Comparison of ENCODE assay signal across 1 cellular context in the genomic region with DNA sequence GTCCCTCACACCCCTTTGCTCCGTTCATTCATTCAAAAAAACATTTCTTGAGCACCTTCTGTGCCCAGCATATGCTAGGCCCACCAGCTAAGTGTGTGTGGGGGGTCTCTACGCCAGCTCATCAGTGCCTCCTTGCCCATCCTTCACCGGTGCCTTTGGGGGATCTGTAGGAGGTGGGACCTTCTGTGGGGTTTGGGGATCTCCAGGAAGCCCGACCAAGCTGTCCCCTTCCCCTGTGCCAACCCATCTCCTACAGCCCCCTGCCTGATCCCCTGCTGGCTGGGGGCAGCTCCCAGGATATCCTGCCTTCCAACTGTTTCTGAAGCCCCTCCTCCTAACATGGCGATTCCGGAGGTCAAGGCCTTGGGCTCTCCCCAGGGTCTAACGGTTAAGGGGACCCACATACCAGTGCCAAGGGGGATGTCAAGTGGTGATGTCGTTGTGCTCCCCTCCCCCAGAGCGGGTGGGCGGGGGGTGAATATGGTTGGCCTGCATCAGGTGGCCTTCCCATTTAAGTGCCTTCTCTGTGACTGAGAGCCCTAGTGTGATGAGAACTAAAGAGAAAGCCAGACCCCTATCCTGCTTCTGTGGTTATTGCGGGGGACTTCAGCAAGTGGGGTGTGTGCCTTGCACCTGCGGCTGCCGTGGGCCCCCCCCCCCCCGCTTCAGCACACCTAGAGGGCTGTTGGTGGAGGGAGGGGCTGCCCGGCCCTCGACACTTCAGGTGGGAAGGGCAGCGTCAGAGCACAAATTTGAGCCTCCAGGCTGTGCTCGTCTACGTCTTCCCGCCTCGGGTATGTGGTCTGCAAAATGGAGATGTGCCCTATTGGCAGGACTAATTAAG.
TF ChIP-seq lines count a peak whose summit lies in the region.

No MANE protein-coding gene starts in this region.

TF ChIP-seq in HepG2, 621 proteins besides CTCF, POLR2A, EP300 and RAD21 (continued from another document and continues in another):
- TF ChIP-seq, protein P1, sequence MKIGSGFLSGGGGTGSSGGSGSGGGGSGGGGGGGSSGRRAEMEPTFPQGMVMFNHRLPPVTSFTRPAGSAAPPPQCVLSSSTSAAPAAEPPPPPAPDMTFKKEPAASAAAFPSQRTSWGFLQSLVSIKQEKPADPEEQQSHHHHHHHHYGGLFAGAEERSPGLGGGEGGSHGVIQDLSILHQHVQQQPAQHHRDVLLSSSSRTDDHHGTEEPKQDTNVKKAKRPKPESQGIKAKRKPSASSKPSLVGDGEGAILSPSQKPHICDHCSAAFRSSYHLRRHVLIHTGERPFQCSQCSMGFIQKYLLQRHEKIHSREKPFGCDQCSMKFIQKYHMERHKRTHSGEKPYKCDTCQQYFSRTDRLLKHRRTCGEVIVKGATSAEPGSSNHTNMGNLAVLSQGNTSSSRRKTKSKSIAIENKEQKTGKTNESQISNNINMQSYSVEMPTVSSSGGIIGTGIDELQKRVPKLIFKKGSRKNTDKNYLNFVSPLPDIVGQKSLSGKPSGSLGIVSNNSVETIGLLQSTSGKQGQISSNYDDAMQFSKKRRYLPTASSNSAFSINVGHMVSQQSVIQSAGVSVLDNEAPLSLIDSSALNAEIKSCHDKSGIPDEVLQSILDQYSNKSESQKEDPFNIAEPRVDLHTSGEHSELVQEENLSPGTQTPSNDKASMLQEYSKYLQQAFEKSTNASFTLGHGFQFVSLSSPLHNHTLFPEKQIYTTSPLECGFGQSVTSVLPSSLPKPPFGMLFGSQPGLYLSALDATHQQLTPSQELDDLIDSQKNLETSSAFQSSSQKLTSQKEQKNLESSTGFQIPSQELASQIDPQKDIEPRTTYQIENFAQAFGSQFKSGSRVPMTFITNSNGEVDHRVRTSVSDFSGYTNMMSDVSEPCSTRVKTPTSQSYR (CRISPR knock-in tag; IDR thresholded peaks at IDR 0.05; ENCODE audit: borderline replicate concordance), result peak; percentile 33; the same call in 1 of the 2 replicates
- peak; percentile 51 for TF ChIP-seq MIXL1 (CRISPR knock-in tag; IDR thresholded peaks at IDR 0.05)
- TF ChIP-seq HDAC1 (CRISPR knock-in tag; IDR thresholded peaks at IDR 0.05), result peak; percentile 50; the same call in 1 of the 2 replicates
- TF ChIP-seq PRMT3 (CRISPR knock-in tag; IDR thresholded peaks at IDR 0.05; ENCODE audit: borderline replicate concordance, low read depth), result no peak
- peak; percentile 70; the same call in 1 of the 2 replicates for TF ChIP-seq ZNF343 (CRISPR knock-in tag; IDR thresholded peaks at IDR 0.05)
- peak; percentile 63; the same call in 1 of the 2 replicates for TF ChIP-seq ZFP37 (CRISPR knock-in tag; IDR thresholded peaks at IDR 0.05; ENCODE audit: borderline replicate concordance)
- TF ChIP-seq ZSCAN29 (CRISPR knock-in tag; conservative IDR thresholded peaks at IDR 0.05), result no peak; the same call in 1 of the 2 replicates
- no peak for TF ChIP-seq ONECUT2 (CRISPR knock-in tag; IDR thresholded peaks at IDR 0.05)
- peak; percentile 87 for TF ChIP-seq ZSCAN30 (CRISPR knock-in tag; IDR thresholded peaks at IDR 0.05)
- peak; percentile 72 for TF ChIP-seq POLR2G (IDR thresholded peaks at IDR 0.05; ENCODE audit: low read depth, low read length)
- TF ChIP-seq HES4 (CRISPR knock-in tag; IDR thresholded peaks at IDR 0.05; ENCODE audit: borderline replicate concordance), result peak; percentile 71
- TF ChIP-seq SRSF1 (optimal IDR thresholded peaks at IDR 0.05; ENCODE audit: low read depth, low read length), result peak; percentile 65
- 0 out of 2 replicates have a peak, but pooled peaks have one; percentile 10 for TF ChIP-seq TAF1 (CRISPR knock-in tag; IDR thresholded peaks at IDR 0.05)
- no peak for TF ChIP-seq ZNF329 (CRISPR knock-in tag; IDR thresholded peaks at IDR 0.05; ENCODE audit: low read depth)
- peak; percentile 64; the same call in 1 of the 2 replicates for TF ChIP-seq NAIF1 (CRISPR knock-in tag; IDR thresholded peaks at IDR 0.05; ENCODE audit: borderline replicate concordance)
- no peak for TF ChIP-seq MED8 (CRISPR knock-in tag; IDR thresholded peaks at IDR 0.05; ENCODE audit: insufficient replicate concordance)
- peak; percentile 63 for TF ChIP-seq HNF1B (CRISPR knock-in tag; IDR thresholded peaks at IDR 0.05)
- TF ChIP-seq ZNF839 (CRISPR knock-in tag; IDR thresholded peaks at IDR 0.05; ENCODE audit: borderline replicate concordance), result 0 out of 2 replicates have a peak, but pooled peaks have one; percentile 39
- peak; percentile 4; the same call in 1 of the 2 replicates for TF ChIP-seq SIN3B (IDR thresholded peaks at IDR 0.05; ENCODE audit: low read length)
- TF ChIP-seq ZBTB14 (CRISPR knock-in tag; IDR thresholded peaks at IDR 0.05), result no peak
- no peak for TF ChIP-seq ZNF768 (CRISPR knock-in tag; IDR thresholded peaks at IDR 0.05)
- TF ChIP-seq ZFX (CRISPR knock-in tag; IDR thresholded peaks at IDR 0.05; ENCODE audit: low read depth), result peak; percentile 71; the same call in 1 of the 2 replicates
- TF ChIP-seq ZBTB7A (CRISPR knock-in tag; IDR thresholded peaks at IDR 0.05), result peak; percentile 74
- 0 out of 2 replicates have a peak, but pooled peaks have one; percentile 51 for TF ChIP-seq SAFB2 (CRISPR knock-in tag; IDR thresholded peaks at IDR 0.05; ENCODE audit: borderline replicate concordance, low read depth)
- TF ChIP-seq THYN1 (CRISPR knock-in tag; IDR thresholded peaks at IDR 0.05; ENCODE audit: borderline replicate concordance, low read depth), result peak; percentile 51; the same call in 1 of the 2 replicates
- peak; percentile 81; the same call in 1 of the 2 replicates for TF ChIP-seq HIC2 (CRISPR knock-in tag; IDR thresholded peaks at IDR 0.05; ENCODE audit: low read depth)
- peak; percentile 97 for TF ChIP-seq SSRP1 (CRISPR knock-in tag; IDR thresholded peaks at IDR 0.05)
- TF ChIP-seq ZNF709 (CRISPR knock-in tag; IDR thresholded peaks at IDR 0.05), result peak; percentile 66; the same call in 1 of the 2 replicates
- TF ChIP-seq ZMYM2 (CRISPR knock-in tag; IDR thresholded peaks at IDR 0.05), result 0 out of 2 replicates have a peak, but pooled peaks have one; percentile 8
- TF ChIP-seq ZNF331 (CRISPR knock-in tag; IDR thresholded peaks at IDR 0.05), result peak; percentile 10; the same call in 1 of the 2 replicates
- TF ChIP-seq ATF7-NPFF (CRISPR knock-in tag; IDR thresholded peaks at IDR 0.05; ENCODE audit: low read depth), result no peak; the same call in 1 of the 2 replicates
- peak; percentile 55; the same call in 1 of the 2 replicates for TF ChIP-seq ZBTB20 (CRISPR knock-in tag; IDR thresholded peaks at IDR 0.05; ENCODE audit: borderline replicate concordance, low read depth)
- no peak for TF ChIP-seq ZNF382 (CRISPR knock-in tag; IDR thresholded peaks at IDR 0.05; ENCODE audit: borderline replicate concordance)
- TF ChIP-seq ZNF138 (CRISPR knock-in tag; IDR thresholded peaks at IDR 0.05; ENCODE audit: low read depth), result no peak
- TF ChIP-seq, protein P2, sequence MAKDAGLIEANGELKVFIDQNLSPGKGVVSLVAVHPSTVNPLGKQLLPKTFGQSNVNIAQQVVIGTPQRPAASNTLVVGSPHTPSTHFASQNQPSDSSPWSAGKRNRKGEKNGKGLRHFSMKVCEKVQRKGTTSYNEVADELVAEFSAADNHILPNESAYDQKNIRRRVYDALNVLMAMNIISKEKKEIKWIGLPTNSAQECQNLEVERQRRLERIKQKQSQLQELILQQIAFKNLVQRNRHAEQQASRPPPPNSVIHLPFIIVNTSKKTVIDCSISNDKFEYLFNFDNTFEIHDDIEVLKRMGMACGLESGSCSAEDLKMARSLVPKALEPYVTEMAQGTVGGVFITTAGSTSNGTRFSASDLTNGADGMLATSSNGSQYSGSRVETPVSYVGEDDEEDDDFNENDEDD (CRISPR knock-in tag; IDR thresholded peaks at IDR 0.05; ENCODE audit: borderline replicate concordance), result 0 out of 2 replicates have a peak, but pooled peaks have one; percentile 17
- no peak for TF ChIP-seq PHB2 (IDR thresholded peaks at IDR 0.05; ENCODE audit: partially characterized antibody)
- 0 out of 2 replicates have a peak, but pooled peaks have one; percentile 59 for TF ChIP-seq ZNF790 (CRISPR knock-in tag; IDR thresholded peaks at IDR 0.05; ENCODE audit: borderline replicate concordance)
- peak; percentile 16 for TF ChIP-seq ZNF543 (CRISPR knock-in tag; IDR thresholded peaks at IDR 0.05)
- no peak for TF ChIP-seq ZHX1 (CRISPR knock-in tag; IDR thresholded peaks at IDR 0.05; ENCODE audit: low read depth)
- peak; percentile 76; the same call in 1 of the 2 replicates for TF ChIP-seq ZNF484 (CRISPR knock-in tag; IDR thresholded peaks at IDR 0.05; ENCODE audit: borderline replicate concordance, low read depth)
- peak; percentile 88; the same call in 1 of the 2 replicates for TF ChIP-seq ZNF274 (CRISPR knock-in tag; IDR thresholded peaks at IDR 0.05)
- TF ChIP-seq ZNF230 (CRISPR knock-in tag; IDR thresholded peaks at IDR 0.05), result peak; percentile 74; the same call in 1 of the 2 replicates
- TF ChIP-seq HNF4A (CRISPR knock-in tag; IDR thresholded peaks at IDR 0.05), result peak; percentile 50; the same call in 1 of the 2 replicates
- TF ChIP-seq ZBTB7B (CRISPR knock-in tag; IDR thresholded peaks at IDR 0.05), result peak; percentile 85
- TF ChIP-seq ZNF703 (CRISPR knock-in tag; IDR thresholded peaks at IDR 0.05; ENCODE audit: borderline replicate concordance), result 0 out of 2 replicates have a peak, but pooled peaks have one; percentile 76
- 0 out of 2 replicates have a peak, but pooled peaks have one; percentile 22 for TF ChIP-seq ZNF34 (CRISPR knock-in tag; IDR thresholded peaks at IDR 0.05; ENCODE audit: borderline replicate concordance)
- TF ChIP-seq ZNF589 (CRISPR knock-in tag; conservative IDR thresholded peaks at IDR 0.05), result 0 out of 2 replicates have a peak, but pooled peaks have one; percentile 15
